In genomic region chr17:45291170-45291805, GRCh38 we compare ENCODE assay signal across 11 cellular contexts.
A peak's percentile ranks its signal among the peaks of the same experiment; 100 is the strongest.
DNase-seq lines count a peak whose midpoint lies in the region; ATAC-seq and TF ChIP-seq lines count a peak whose summit lies in the region.
"Had no signal": no experiment of that assay in that cellular context is flagged by ENCODE, and none has a peak within 500 bp of the region (broad histone marks: within the 10 kb centered on the region; RNA-seq: fewer than 3 reads in every experiment).

No MANE protein-coding gene starts in this region.

- peaks cover 30% of the 10 kb centered on the region for H3K36me3 ChIP-seq in DOHH2 (ENCODE audit: control insufficient read depth, low read length)
- peaks cover 28% of the 10 kb centered on the region for H3K36me3 ChIP-seq in neutrophil
- H3K36me3 ChIP-seq: ovary had no signal

- H4K20me1 ChIP-seq in DOHH2 (ENCODE audit: control insufficient read depth, insufficient read depth, low read depth, low read length) = no peaks in the 10 kb centered on the region

- no peaks in the 10 kb centered on the region for H3K9me2 ChIP-seq in DOHH2 (replicated peaks; ENCODE audit: control insufficient read depth, low read length)

- H3F3A ChIP-seq in DOHH2 (ENCODE audit: control insufficient read depth, insufficient read depth) = no peaks in the 10 kb centered on the region

- peaks cover 29% of the 10 kb centered on the region for H3K4me1 ChIP-seq in DOHH2 (ENCODE audit: control insufficient read depth, low read length)
- peaks cover 52 to 67% of the 10 kb centered on the region in 2 experiments for H3K4me1 ChIP-seq in neutrophil (ENCODE audit: control insufficient read depth in 1 of 2, insufficient read depth in 1 of 2, low read depth in 1 of 2, low read length in 1 of 2)

- no peaks in the 10 kb centered on the region for H3K9me3 ChIP-seq in DOHH2 (ENCODE audit: control insufficient read depth, insufficient read depth, low read length)
- no peaks in the 10 kb centered on the region for H3K9me3 ChIP-seq in neutrophil
- H3K9me3 ChIP-seq: ovary had no signal

- peak; percentile 87 for DNase-seq in MV-4-11 (lab: John Stamatoyannopoulos, UW)
- peak; percentile 78 for DNase-seq in choroid plexus epithelial cell (ENCODE audit: low read depth)
- DNase-seq in DMS79 treated with DMSO at 0.1 percent for 48 hours (lab: John Stamatoyannopoulos, UW) = no peak
- DNase-seq in DMS153 treated with DMSO at 0.1 percent for 48 hours (lab: John Stamatoyannopoulos, UW; ENCODE audit: unreplicated experiment) = no peak
- DNase-seq: NCI-H2081, ovary, T1000 had no signal

- H3K27me3 ChIP-seq in DOHH2 (ENCODE audit: control insufficient read depth, low read length) = no peaks in the 10 kb centered on the region
- no peaks in the 10 kb centered on the region for H3K27me3 ChIP-seq in neutrophil
- H3K27me3 ChIP-seq: ovary had no signal

- H3K4me3 ChIP-seq in DOHH2 (ENCODE audit: low read length) = no peak overlapping the region
- H3K4me3 ChIP-seq in choroid plexus epithelial cell (ENCODE audit: low read depth, low read length) = no peak overlapping the region
- peak overlapping the region in 1 of 2 experiments; percentile 26 for H3K4me3 ChIP-seq in neutrophil (ENCODE audit: low read depth in 1 of 2, low read length in 1 of 2)
- H3K4me3 ChIP-seq: ovary had no signal

- H3K27ac ChIP-seq in DOHH2 (ENCODE audit: low read depth, low read length) (no peak overlapping the region), neutrophil (peak overlapping the region; percentile 87)
- H3K27ac ChIP-seq: ovary had no signal

- H3K4me2 ChIP-seq in DOHH2 (ENCODE audit: low read length) = 0 out of 2 replicates have a peak overlapping the region, but pooled peaks have one; percentile 14

- TF ChIP-seq CTCF in DOHH2 (IDR thresholded peaks at IDR 0.05; ENCODE audit: low read depth, low read length, poor library complexity, severe bottlenecking) (no peak), choroid plexus epithelial cell (conservative IDR thresholded peaks at IDR 0.05; ENCODE audit: low read depth, low read length) (no peak), neutrophil (IDR thresholded peaks at IDR 0.05) (no peak)

- H3K79me2 ChIP-seq in DOHH2 (ENCODE audit: control insufficient read depth, low read length) = peaks cover 31% of the 10 kb centered on the region

- ATAC-seq in HG03280 (IDR thresholded peaks at IDR 0.05; ENCODE audit: unreplicated experiment) = no peak
- no peak for ATAC-seq in GM18909 (IDR thresholded peaks at IDR 0.05; ENCODE audit: poor library complexity, unreplicated experiment)

Comparison
In these comparisons a context has a peak if more than half of its experiments do, and no peak if none do; other contexts are left out.
1. DNase-seq: peak in MV-4-11 (single experiment) and choroid plexus epithelial cell (single experiment); none in DMS79 treated with DMSO at 0.1 percent for 48 hours (single experiment) and DMS153 treated with DMSO at 0.1 percent for 48 hours (single experiment).